19 cellular contexts compared by ENCODE assay signal in genomic region chr14:90191154-90191553, GRCh38.
DNase-seq lines count a peak whose midpoint lies in the region; ATAC-seq, FAIRE-seq and TF ChIP-seq lines count a peak whose summit lies in the region.
"Had no signal": no experiment of that assay in that cellular context is flagged by ENCODE, and none has a peak within 500 bp of the region (broad histone marks: within the 10 kb centered on the region; RNA-seq: fewer than 3 reads in every experiment).

No MANE protein-coding gene starts in this region.

- H3K36me3 ChIP-seq in small intestine (ENCODE audit: control insufficient read depth in 2 of 2, insufficient read depth in 2 of 2, low read length in 2 of 2) (no peaks in the 10 kb centered on the region), upper lobe of right lung (no peaks in the 10 kb centered on the region)

- 41 to 74% (median 61%) methylated on average over 5 of the region's 5 CpGs for WGBS in small intestine, 3 donors

- peak; percentile 1 for DNase-seq in GOT3 (lab: John Stamatoyannopoulos, UW)
- DNase-seq in left colon: peak in 1 of 2 donors; percentile 7
- peak; percentile 3 for DNase-seq in small intestine
- DNase-seq in upper lobe of right lung: no peak
- DNase-seq in NCI-H2171 (lab: John Stamatoyannopoulos, UW): no peak
- DNase-seq in DMS153 (lab: John Stamatoyannopoulos, UW): no peak
- DNase-seq in cerebellar cortex (ENCODE audit: low spot score): no peak
- DNase-seq: 8988T; CD8-positive, alpha-beta memory T cell; COR-L47; DMS 273 treated with DMSO at 0.1 percent for 48 hours; GDM1; H9; IMR-90 had no signal

- peaks cover 0 to 2% of the 10 kb centered on the region in 2 donors for H3K27me3 ChIP-seq in small intestine (ENCODE audit: control insufficient read depth in 2 of 2, insufficient read depth in 2 of 2, low read length in 2 of 2)
- H3K27me3 ChIP-seq in upper lobe of right lung: no peaks in the 10 kb centered on the region
- H3K27me3 ChIP-seq: BLaER1 treated with 17β-estradiol and CSF1 and Interleukin-3, amounts not matched to agents 10 nM and 100 nM had no signal

- FAIRE-seq in small intestine (lab: Jason Lieb, UNC): no peak
- FAIRE-seq: GM12892, GM18507, H1, HTR-8/SVneo had no signal

- H3K4me1 ChIP-seq in small intestine (ENCODE audit: control insufficient read depth in 2 of 2, insufficient read depth in 1 of 2, low read depth in 1 of 2, low read length in 1 of 2): no peaks in the 10 kb centered on the region
- no peaks in the 10 kb centered on the region for H3K4me1 ChIP-seq in upper lobe of right lung

- ATAC-seq in left colon (peak; percentile 51), upper lobe of right lung (peak; percentile 23)

- H3K9me3 ChIP-seq in small intestine (ENCODE audit: control insufficient read depth, low read depth): no peaks in the 10 kb centered on the region
- no peaks in the 10 kb centered on the region for H3K9me3 ChIP-seq in upper lobe of right lung

- H3K27ac ChIP-seq in small intestine (ENCODE audit: low read depth in 1 of 2, low read length in 1 of 2) (no peak overlapping the region), upper lobe of right lung (no peak overlapping the region)
- H3K27ac ChIP-seq: BLaER1 treated with 17β-estradiol and CSF1 and Interleukin-3, amounts not matched to agents 10 nM and 100 nM had no signal

- intact Hi-C loops in left colon (cut with DNase I, micrococcal nuclease): no loop called here
- intact Hi-C loops in upper lobe of right lung (cut with DNase I): no loop called here

- H3K4me3 ChIP-seq in small intestine (ENCODE audit: low read depth in 1 of 2, low read length in 2 of 2) (no peak overlapping the region), upper lobe of right lung (no peak overlapping the region)
- H3K4me3 ChIP-seq: BLaER1 treated with 17β-estradiol and CSF1 and Interleukin-3, amounts not matched to agents 10 nM and 100 nM had no signal

- no peak for TF ChIP-seq CTCF in upper lobe of right lung (IDR thresholded peaks at IDR 0.05)

Comparison
In these comparisons a context has a peak if more than half of its experiments do, and no peak if none do; other contexts are left out.
1. DNase-seq: peak in GOT3 (single experiment) and small intestine (single experiment); none in upper lobe of right lung (single experiment), NCI-H2171 (single experiment), DMS153 (single experiment) and cerebellar cortex (single experiment).